Comparison of ENCODE assay signal across 19 cellular contexts in genomic region chr5:103424008-103424407, GRCh38.
A peak's percentile ranks its signal among the peaks of the same experiment; 100 is the strongest.
DNase-seq lines count a peak whose midpoint lies in the region; ATAC-seq and TF ChIP-seq lines count a peak whose summit lies in the region.
"Had no signal": no experiment of that assay in that cellular context is flagged by ENCODE, and none has a peak within 500 bp of the region (broad histone marks: within the 10 kb centered on the region; RNA-seq: fewer than 3 reads in every experiment).

No MANE protein-coding gene starts in this region.

- H3K9ac ChIP-seq in BLaER1 = no peak overlapping the region

- H3K27ac Mint-ChIP-seq in T-cell = no peak overlapping the region
- H3K27ac Mint-ChIP-seq: dendritic cell treated with granulocyte-macrophage colony-stimulating factor and Interleukin-4, amounts not matched to agents 40 ng/mL and 50 ng/mL, for 4 days; memory B cell; stimulated activated naive CD8-positive, alpha-beta T cell treated with anti-CD3 and anti-CD28 coated beads, Interleukin-15, Interleukin-2, amounts not matched to agents 100 ng/mL and 50 ng/mL, for 24 hours had no signal

- POLR2A ChIA-PET in RWPE1 (lab: Yijun Ruan, JAX; ENCODE audit: low non-redundant PET) = no interaction called here
- POLR2A ChIA-PET in T-cell (lab: Charles Lee) = no interaction called here

- no peak for TF ChIP-seq CTCF in cardiac fibroblast (IDR thresholded peaks at IDR 0.05; ENCODE audit: low read depth, low read length)
- TF ChIP-seq CTCF in RWPE1 (conservative IDR thresholded peaks at IDR 0.05; ENCODE audit: low read depth) = no peak

- no peaks in the 10 kb centered on the region for H3K36me3 Mint-ChIP-seq in T-cell
- H3K36me3 Mint-ChIP-seq: memory B cell had no signal

- H4K20me1 ChIP-seq in BLaER1 = no peaks in the 10 kb centered on the region

- peak overlapping the region; percentile 31 for H3K4me2 ChIP-seq in BLaER1

- no peaks in the 10 kb centered on the region for H3K36me3 ChIP-seq in BLaER1
- H3K36me3 ChIP-seq: adrenal gland, neutrophil, spleen had no signal

- ATAC-seq in HG03521 (IDR thresholded peaks at IDR 0.05; ENCODE audit: unreplicated experiment) (no peak), T-cell (replicated peaks in 1 of 4) (no peak)
- ATAC-seq: K562 had no signal

- no peak overlapping the region for H3K4me3 Mint-ChIP-seq in T-cell
- H3K4me3 Mint-ChIP-seq: dendritic cell treated with granulocyte-macrophage colony-stimulating factor and Interleukin-4, amounts not matched to agents 40 ng/mL and 50 ng/mL, for 4 days; memory B cell; stimulated activated naive CD8-positive, alpha-beta T cell treated with anti-CD3 and anti-CD28 coated beads, Interleukin-15, Interleukin-2, amounts not matched to agents 100 ng/mL and 50 ng/mL, for 24 hours had no signal

- no peaks in the 10 kb centered on the region for H3K9me3 Mint-ChIP-seq in T-cell
- H3K9me3 Mint-ChIP-seq: dendritic cell treated with granulocyte-macrophage colony-stimulating factor and Interleukin-4, amounts not matched to agents 40 ng/mL and 50 ng/mL, for 4 days; stimulated activated naive CD8-positive, alpha-beta T cell treated with anti-CD3 and anti-CD28 coated beads, Interleukin-15, Interleukin-2, amounts not matched to agents 100 ng/mL and 50 ng/mL, for 24 hours had no signal

- H3K27me3 Mint-ChIP-seq in T-cell = peaks cover 0 to 6% of the 10 kb centered on the region in 2 donors
- H3K27me3 Mint-ChIP-seq: dendritic cell treated with granulocyte-macrophage colony-stimulating factor and Interleukin-4, amounts not matched to agents 40 ng/mL and 50 ng/mL, for 4 days; memory B cell had no signal

- H3K27me3 ChIP-seq in BLaER1 = no peaks in the 10 kb centered on the region
- H3K27me3 ChIP-seq: adrenal gland, neutrophil, spleen had no signal

- DNase-seq in M059J (ENCODE audit: low read depth) (peak; percentile 75), cardiac fibroblast (ENCODE audit: low read depth in 2 of 2) (peak; percentile 19 to 62), medulla oblongata (ENCODE audit: extremely low spot score) (peak; percentile 30), RWPE1 (ENCODE audit: low spot score) (no peak), NCI-H526 treated with DMSO at 0.1 percent for 48 hours (lab: John Stamatoyannopoulos, UW) (no peak), T-cell (no peak)
- DNase-seq: activated CD4-positive, alpha-beta T cell treated with anti-CD3 and anti-CD28 coated beads for 48 hours; adrenal gland; COR-L47; NCI-H1105 treated with DMSO at 0.1 percent for 48 hours; NCI-H510A treated with DMSO at 0.1 percent for 48 hours; spleen had no signal

- no peaks in the 10 kb centered on the region for H3K9me3 ChIP-seq in BLaER1
- H3K9me3 ChIP-seq: adrenal gland, neutrophil, spleen had no signal

- H3K27ac ChIP-seq in BLaER1 = no peak overlapping the region
- H3K27ac ChIP-seq in RWPE1 = no peak overlapping the region
- H3K27ac ChIP-seq: adrenal gland, neutrophil, spleen had no signal

- CTCF ChIA-PET in RWPE1 (lab: Yijun Ruan, JAX) = interaction anchor here (0.6 to 0.7 kb wide), 3 partner anchors 12 to 1422 kb away, joined by 3 to 5 read pairs (median 4); no protein-coding TSS in a partner anchor
- CTCF ChIA-PET in T-cell (lab: Charles Lee) = no interaction called here

- H3K4me1 Mint-ChIP-seq in T-cell = no peaks in the 10 kb centered on the region
- H3K4me1 Mint-ChIP-seq: memory B cell had no signal

- H3K4me3 ChIP-seq in BLaER1 = no peak overlapping the region
- H3K4me3 ChIP-seq in cardiac fibroblast (replicated peaks in 1 of 2; ENCODE audit: low read depth in 2 of 2, low read length in 2 of 2) = no peak overlapping the region
- H3K4me3 ChIP-seq: adrenal gland, K562, spleen had no signal

- peaks cover 12% of the 10 kb centered on the region for H3K4me1 ChIP-seq in BLaER1
- H3K4me1 ChIP-seq: adrenal gland, spleen had no signal

Comparison
In these comparisons a context has a peak if more than half of its experiments do, and no peak if none do; other contexts are left out.
1. DNase-seq: peak in M059J (single experiment), cardiac fibroblast (2 of 2) and medulla oblongata (single experiment); none in RWPE1 (single experiment), NCI-H526 treated with DMSO at 0.1 percent for 48 hours (single experiment) and T-cell (0 of 34).